8 cellular contexts compared by ENCODE assay signal in the genomic region with DNA sequence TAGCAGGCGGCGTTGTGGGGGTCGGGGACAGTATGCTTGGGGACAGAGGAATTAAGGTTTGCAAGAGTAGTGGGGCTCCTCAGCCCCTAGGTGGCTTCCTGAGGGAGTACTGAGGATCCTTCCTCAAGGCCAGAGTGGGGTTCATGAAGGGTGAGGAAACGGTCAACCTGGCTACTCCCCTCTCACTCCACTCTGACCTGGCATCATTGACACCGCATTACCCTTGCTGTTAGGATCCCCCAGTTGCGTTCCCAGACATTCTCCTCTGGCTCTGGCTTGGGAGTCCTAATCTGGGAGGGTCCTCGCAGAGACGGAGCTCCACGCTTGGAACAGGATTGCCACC. TPM values are rescaled to one million over a fixed set of nuclear protein-coding genes. Genes with fewer than 3 reads are reported as not detected.
A peak's percentile ranks its signal among the peaks of the same experiment; 100 is the strongest.
DNase-seq lines count a peak whose midpoint lies in the region; ATAC-seq and TF ChIP-seq lines count a peak whose summit lies in the region.

No MANE protein-coding gene starts in this region.

- peak overlapping the region; percentile 39 to 54 for H3K4me3 ChIP-seq in body of pancreas

- DNase-seq in CD14-positive monocyte (ENCODE audit: low spot score) = no peak
- DNase-seq in body of pancreas = no peak
- no peak for DNase-seq in mesothelial cell of epicardium (ENCODE audit: low spot score in 2 of 2, unreplicated experiment in 2 of 2)
- DNase-seq in NCI-H2081 (lab: John Stamatoyannopoulos, UW) = no peak
- DNase-seq in RPMI8226 = no peak
- DNase-seq in SIG-M5 (lab: John Stamatoyannopoulos, UW) = no peak
- no peak for DNase-seq in NCI-H345 (lab: John Stamatoyannopoulos, UW)

- H3K9me3 Mint-ChIP-seq in CD14-positive monocyte = peaks cover 0 to 4% (median 0%) of the 10 kb centered on the region in 7 donors
- no peaks in the 10 kb centered on the region for H3K9me3 Mint-ChIP-seq in mesothelial cell of epicardium

- no peak for TF ChIP-seq POLR2A in body of pancreas (IDR thresholded peaks at IDR 0.05)

- H3K4me1 ChIP-seq in body of pancreas = peaks cover 37% of the 10 kb centered on the region

- intact Hi-C loops in CD14-positive monocyte (cut with micrococcal nuclease) = loop anchor here (5.0 to 10.0 kb wide), 3 partner anchors 147 to 352 kb away; no protein-coding TSS in a partner anchor
- intact Hi-C loops in body of pancreas (cut with DNase I) = no loop called here

- H3K9me3 ChIP-seq in body of pancreas = no peaks in the 10 kb centered on the region

- TF ChIP-seq CTCF in CD14-positive monocyte (IDR thresholded peaks at IDR 0.05) = no peak
- peak in 1 of 7 experiments; percentile 19 for TF ChIP-seq CTCF in body of pancreas (IDR thresholded peaks at IDR 0.05)
- TF ChIP-seq CTCF in mesothelial cell of epicardium (IDR thresholded peaks at IDR 0.05; ENCODE audit: unreplicated experiment) = no peak

- H3K36me3 Mint-ChIP-seq in CD14-positive monocyte (peaks cover 4 to 10% of the 10 kb centered on the region in 2 donors), mesothelial cell of epicardium (no peaks in the 10 kb centered on the region)

- H3K27ac ChIP-seq in body of pancreas = peak overlapping the region; percentile 41 to 85 (median 72)

- H3K27ac Mint-ChIP-seq in CD14-positive monocyte = peak overlapping the region in 2 of 7 donors; percentile 10 to 69
- H3K27ac Mint-ChIP-seq in mesothelial cell of epicardium = no peak overlapping the region

- peaks cover 0 to 3% (median 0%) of the 10 kb centered on the region in 3 donors for H3K27me3 Mint-ChIP-seq in CD14-positive monocyte (ENCODE audit: low read depth in 3 of 3)
- peaks cover 16% of the 10 kb centered on the region for H3K27me3 Mint-ChIP-seq in mesothelial cell of epicardium (ENCODE audit: low read depth)

- H3K4me3 Mint-ChIP-seq in CD14-positive monocyte (peak overlapping the region; percentile 83 to 90), mesothelial cell of epicardium (peak overlapping the region; percentile 71)

- peaks cover 26% of the 10 kb centered on the region for H3K4me1 Mint-ChIP-seq in CD14-positive monocyte
- H3K4me1 Mint-ChIP-seq in mesothelial cell of epicardium = peaks cover 30% of the 10 kb centered on the region

- ATAC-seq in HG03025 (IDR thresholded peaks at IDR 0.05; ENCODE audit: low FRiP score, unreplicated experiment) = peak; percentile 5
- ATAC-seq in body of pancreas = peak; percentile 1

- no peaks in the 10 kb centered on the region for H3K27me3 ChIP-seq in body of pancreas

- H3K36me3 ChIP-seq in body of pancreas (replicated peaks in 1 of 2; ENCODE audit: insufficient read depth in 1 of 2, low read depth in 2 of 2) = no peaks in the 10 kb centered on the region

- whole genome bisulfite sequencing in body of pancreas, 2 donors = 19 to 24% methylated on average over 9 of the region's 9 CpGs

RNA-seq across cellular contexts. Expression of gene EPHB6, which starts 0.5 kb away (rescaled TPM):
- 1 to 10 TPM; 7.9 to 9.3 TPM for polyA plus RNA-seq in CD14-positive monocyte
- 10 to 100 TPM; 37.1 to 84.0 TPM for total RNA-seq in body of pancreas
- total RNA-seq in mesothelial cell of epicardium = 28.0 to 30.9 TPM (median 28.9 TPM) in 3 replicates

RNA-seq across cellular contexts. Expression of gene TRPV6, which starts 30.2 kb away (rescaled TPM):
- not detected for polyA plus RNA-seq in CD14-positive monocyte
- total RNA-seq in body of pancreas (100 to 1,000 TPM in 1 of 2 donors, 10 to 100 TPM in 1; 61.7 to 110 TPM), mesothelial cell of epicardium (4.2 to 5.7 TPM (median 5.6 TPM) in 3 replicates)
